Comparison of ENCODE assay signal across 8 cellular contexts in the genomic region with DNA sequence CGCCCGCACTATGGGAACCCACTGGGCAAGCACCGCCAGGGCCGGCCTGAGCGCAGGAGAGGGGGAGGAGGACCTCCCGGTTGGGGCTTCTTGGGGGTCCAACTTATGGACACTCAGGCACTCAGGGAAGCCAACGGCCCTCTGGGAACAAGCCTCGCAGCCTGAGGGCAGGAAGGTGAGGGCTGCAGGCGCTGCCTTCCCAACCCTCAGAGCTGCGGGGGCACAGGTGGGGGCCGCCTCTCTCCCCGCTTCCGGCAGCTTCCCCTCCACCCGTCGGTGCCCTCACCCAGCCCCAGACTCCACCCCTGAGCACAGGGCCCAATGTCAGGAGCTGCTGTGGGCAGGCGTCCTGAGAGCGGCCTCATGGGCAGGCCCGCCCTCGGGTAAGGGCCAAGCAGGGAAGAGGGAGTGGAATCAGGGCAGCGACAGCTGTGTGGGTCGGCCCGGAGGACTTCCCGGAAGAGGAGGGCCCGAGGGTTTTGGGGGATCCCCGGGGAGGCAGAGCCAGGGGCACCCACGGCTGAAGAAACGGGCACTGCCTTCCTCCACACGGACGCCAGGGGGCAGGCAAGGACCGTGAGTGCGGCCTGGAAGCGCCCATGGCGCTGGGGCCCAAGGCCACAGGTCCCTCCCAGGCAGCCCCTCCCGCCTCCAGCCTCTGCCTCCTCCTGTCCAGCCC. TPM values are rescaled to one million over a fixed set of nuclear protein-coding genes. Genes with fewer than 3 reads are reported as not detected.
DNase-seq lines count a peak whose midpoint lies in the region; ATAC-seq, FAIRE-seq and TF ChIP-seq lines count a peak whose summit lies in the region.

No MANE protein-coding gene starts in this region.

- 0 to 47% (median 17%) methylated on average over 6 to 34 of the region's 34 CpGs for WGBS in adrenal gland, 4 donors

- FAIRE-seq in GM12892 (lab: Jason Lieb, UNC) = peak; percentile 100

- peak; percentile 100 for DNase-seq in GM12892 (ENCODE audit: insufficient read length)
- peak; percentile 38 for DNase-seq in NCI-H128 (lab: John Stamatoyannopoulos, UW; ENCODE audit: unreplicated experiment)
- peak; percentile 100 for DNase-seq in SW480 (ENCODE audit: low spot score)
- DNase-seq in adrenal gland = peak; percentile 78 to 92 (median 84)
- DNase-seq in right atrium auricular region (ENCODE audit: low spot score) = peak; percentile 82
- no peak for DNase-seq in cerebellar nuclear complex (lab: John Stamatoyannopoulos, UW)

- TF ChIP-seq POLR2A in GM12892 (IDR thresholded peaks at IDR 0.05; ENCODE audit: low read depth, low read length) (peak; percentile 63; the same call in 1 of the 2 replicates), adrenal gland (IDR thresholded peaks at IDR 0.05) (no peak)

- intact Hi-C loops in adrenal gland (cut with DNase I) = loop anchor here (2.0 to 10.0 kb wide), 3 partner anchors 327 to 440 kb away; a partner anchor contains a TSS

- TF ChIP-seq CTCF in adrenal gland (IDR thresholded peaks at IDR 0.05) (peak; percentile 90 to 99 (median 96)), right atrium auricular region (IDR thresholded peaks at IDR 0.05) (peak; percentile 92 to 95)

- H3K27ac ChIP-seq in adrenal gland (peak overlapping the region in 2 of 5 donors; percentile 30 to 65), right atrium auricular region (no peak overlapping the region), rectal smooth muscle tissue (ENCODE audit: low read depth, low read length) (peak overlapping the region; percentile 24)

- H3K9ac ChIP-seq in rectal smooth muscle tissue (ENCODE audit: low read length) = peak overlapping the region; percentile 40

- peak overlapping the region in 1 of 4 donors; percentile 40 for H3K4me3 ChIP-seq in adrenal gland
- peak overlapping the region in 1 of 2 donors; percentile 43 for H3K4me3 ChIP-seq in right atrium auricular region
- H3K4me3 ChIP-seq in rectal smooth muscle tissue (ENCODE audit: low read length) = peak overlapping the region; percentile 64

- ATAC-seq in HG02763 (IDR thresholded peaks at IDR 0.05; ENCODE audit: unreplicated experiment) = peak; percentile 90

- H3K4me1 ChIP-seq in adrenal gland (replicated peaks in 1 of 2) (peaks cover 0 to 7% of the 10 kb centered on the region in 2 donors), right atrium auricular region (peaks cover 0 to 16% of the 10 kb centered on the region in 2 donors), rectal smooth muscle tissue (ENCODE audit: control insufficient read depth, insufficient read depth, low read length) (no peaks in the 10 kb centered on the region)

- H3K9me3 ChIP-seq in adrenal gland (replicated peaks in 1 of 3) = no peaks in the 10 kb centered on the region
- no peaks in the 10 kb centered on the region for H3K9me3 ChIP-seq in right atrium auricular region

- H3K36me3 ChIP-seq in adrenal gland (replicated peaks in 1 of 2) (no peaks in the 10 kb centered on the region), right atrium auricular region (no peaks in the 10 kb centered on the region), rectal smooth muscle tissue (ENCODE audit: control insufficient read depth, insufficient read depth, low read length) (no peaks in the 10 kb centered on the region)

- H3K27me3 ChIP-seq in adrenal gland = peaks cover 7% of the 10 kb centered on the region
- no peaks in the 10 kb centered on the region for H3K27me3 ChIP-seq in right atrium auricular region
- peaks cover 9% of the 10 kb centered on the region for H3K27me3 ChIP-seq in rectal smooth muscle tissue (ENCODE audit: control insufficient read depth, insufficient read depth, low read length)

RNA-seq across cellular contexts. Expression of a gene that starts 0.5 kb away (rescaled TPM):
- polyA plus RNA-seq in GM12892 (2012; ENCODE audit: missing spikeins) = 0.72 TPM
- total RNA-seq in adrenal gland (under 1 TPM in 5 of 8 donors, not detected in 3; 0.19 to 0.41 (median 0.36) TPM), right atrium auricular region (not detected)
- under 1 TPM in 2 of 3 donors, not detected in 1; 0.27 to 0.72 TPM for polyA plus RNA-seq in adrenal gland

RNA-seq across cellular contexts. Expression of a gene that starts 9.9 kb away (rescaled TPM):
- polyA plus RNA-seq in GM12892 (2012; ENCODE audit: missing spikeins) = not detected
- total RNA-seq in adrenal gland (not detected), right atrium auricular region (not detected)
- polyA plus RNA-seq in adrenal gland = not detected

RNA-seq across cellular contexts. Expression of a gene that starts 16.3 kb away (rescaled TPM):
- polyA plus RNA-seq in GM12892 (2012; ENCODE audit: missing spikeins) = 0.19 TPM
- total RNA-seq in adrenal gland = under 1 TPM in 5 of 8 donors, not detected in 3; 0.25 to 0.83 (median 0.42) TPM
- polyA plus RNA-seq in adrenal gland = under 1 TPM in 2 of 3 donors, not detected in 1; 0.20 to 0.64 TPM
- total RNA-seq in right atrium auricular region = not detected

RNA-seq across cellular contexts. Expression of a gene that starts 17.1 kb away (rescaled TPM):
- 15.9 TPM for polyA plus RNA-seq in GM12892 (2012; ENCODE audit: missing spikeins)
- 100 to 1,000 TPM in 3 of 8 donors, 10 to 100 TPM in 5; 13.4 to 193 (median 81.3) TPM for total RNA-seq in adrenal gland
- 100 to 1,000 TPM in 2 of 3 donors, 10 to 100 TPM in 1; 10.5 to 158 (median 139) TPM for polyA plus RNA-seq in adrenal gland
- total RNA-seq in right atrium auricular region = 100 to 1,000 TPM; 138 to 185 TPM

RNA-seq across cellular contexts. Expression of a gene that starts 36.4 kb away (rescaled TPM):
- 10.3 TPM for polyA plus RNA-seq in GM12892 (2012; ENCODE audit: missing spikeins)
- 10 to 100 TPM; 17.5 to 54.4 (median 33.2) TPM for total RNA-seq in adrenal gland
- 10 to 100 TPM in 1 of 3 donors, 1 to 10 TPM in 2; 4.0 to 18.7 (median 4.3) TPM for polyA plus RNA-seq in adrenal gland
- 10 to 100 TPM; 12.5 to 21.5 TPM for total RNA-seq in right atrium auricular region

Comparison
In these comparisons a context has a peak if more than half of its experiments do, and no peak if none do; other contexts are left out.
1. DNase-seq: peak in GM12892 (single experiment), NCI-H128 (single experiment), SW480 (single experiment), adrenal gland (7 of 7) and right atrium auricular region (single experiment); none in cerebellar nuclear complex (0 of 2).